In genomic region chr4:56892686-56893085, GRCh38 we compare ENCODE assay signal across 1 cellular context.
TF ChIP-seq lines count a peak whose summit lies in the region.

No MANE protein-coding gene starts in this region.

TF ChIP-seq in K562, 482 proteins besides CTCF, POLR2A, EP300 and RAD21 (continued from another document):
- TF ChIP-seq TSHZ1 (CRISPR knock-in tag; IDR thresholded peaks at IDR 0.05) (no peak), ELF4 (CRISPR knock-in tag; IDR thresholded peaks at IDR 0.05) (no peak), HDAC2 (IDR thresholded peaks at IDR 0.05) (no peak), SMAD4 (CRISPR knock-in tag; conservative IDR thresholded peaks at IDR 0.05) (no peak), PHTF2 (CRISPR knock-in tag; IDR thresholded peaks at IDR 0.05) (no peak), GTF2E2 (tag; IDR thresholded peaks at IDR 0.05) (no peak)
